17 cellular contexts compared by ENCODE assay signal in the genomic region with DNA sequence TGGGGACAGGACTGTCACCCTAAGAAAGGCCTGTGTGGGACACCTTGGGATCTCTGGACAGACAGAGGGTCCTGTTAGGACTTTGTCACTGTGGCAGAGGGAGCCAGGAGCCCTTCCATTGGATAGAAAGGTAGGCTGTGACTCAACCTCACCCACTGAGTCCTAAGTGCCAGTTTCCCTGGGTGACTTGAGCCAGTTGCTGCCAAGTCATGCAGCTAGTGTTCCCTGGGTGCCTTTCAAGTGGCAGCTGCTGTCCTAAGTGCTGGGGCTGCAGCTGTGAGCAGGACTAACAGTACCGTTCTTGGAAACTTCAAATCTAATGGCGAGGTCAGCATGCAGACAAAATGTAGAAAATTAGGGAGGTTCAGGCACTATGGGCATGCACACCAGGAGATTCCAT.
A peak's percentile ranks its signal among the peaks of the same experiment; 100 is the strongest.
DNase-seq lines count a peak whose midpoint lies in the region; ATAC-seq and TF ChIP-seq lines count a peak whose summit lies in the region.
"Had no signal": no experiment of that assay in that cellular context is flagged by ENCODE, and none has a peak within 500 bp of the region (broad histone marks: within the 10 kb centered on the region; RNA-seq: fewer than 3 reads in every experiment).

No MANE protein-coding gene starts in this region.

- H3K9me3 ChIP-seq in right atrium auricular region (no peaks in the 10 kb centered on the region), SJSA1 (replicated peaks) (no peaks in the 10 kb centered on the region)

- H3K36me3 Mint-ChIP-seq in nephron progenitor cell (ENCODE audit: low read depth), result no peaks in the 10 kb centered on the region

- H3K27ac ChIP-seq in right atrium auricular region, result no peak overlapping the region
- peak overlapping the region; percentile 86 for H3K27ac ChIP-seq in SJSA1

- peak overlapping the region; percentile 47 for H3K27ac Mint-ChIP-seq in nephron progenitor cell
- H3K27ac Mint-ChIP-seq: CD4-positive, alpha-beta T cell had no signal

- H3K36me3 ChIP-seq in right atrium auricular region (no peaks in the 10 kb centered on the region), SJSA1 (no peaks in the 10 kb centered on the region)

- ATAC-seq in Right ventricle myocardium superior (ENCODE audit: poor library complexity), result peak; percentile 45
- ATAC-seq: HepG2 had no signal

- H3K4me3 ChIP-seq in right atrium auricular region (no peak overlapping the region), SJSA1 (no peak overlapping the region)

- intact Hi-C loops in Right ventricle myocardium superior (cut with DNase I), result no loop called here

- H3K4me3 Mint-ChIP-seq in nephron progenitor cell, result no peak overlapping the region
- H3K4me3 Mint-ChIP-seq: CD4-positive, alpha-beta T cell had no signal

- no peak for DNase-seq in Right ventricle myocardium superior
- no peak for DNase-seq in right atrium auricular region (ENCODE audit: low spot score)
- DNase-seq in SJSA1 (ENCODE audit: low read depth in 1 of 2, low spot score in 2 of 2), result no peak
- DNase-seq in nephron progenitor cell, result no peak
- no peak for DNase-seq in CD1c-positive myeloid dendritic cell (ENCODE audit: extremely low spot score)
- DNase-seq in pons (ENCODE audit: low spot score), result no peak
- DNase-seq in DMS153 treated with DMSO at 0.1 percent for 48 hours (lab: John Stamatoyannopoulos, UW; ENCODE audit: unreplicated experiment), result no peak
- DNase-seq: Calu3; CD4-positive, alpha-beta T cell; GF-D8; Karpas-422; MV-4-11; NCI-H1417 treated with DMSO at 0.1 percent for 48 hours; NCI-H2081; NCI-H446 treated with DMSO at 0.1 percent for 48 hours; SIG-M5 had no signal

- no peaks in the 10 kb centered on the region for H3K9me3 Mint-ChIP-seq in nephron progenitor cell
- H3K9me3 Mint-ChIP-seq: CD4-positive, alpha-beta T cell had no signal

- no peak for TF ChIP-seq CTCF in right atrium auricular region (IDR thresholded peaks at IDR 0.05)
- no peak for TF ChIP-seq CTCF in nephron progenitor cell (IDR thresholded peaks at IDR 0.05)

- H3K27me3 ChIP-seq in right atrium auricular region (no peaks in the 10 kb centered on the region), SJSA1 (replicated peaks) (no peaks in the 10 kb centered on the region)

- H3K4me1 ChIP-seq in right atrium auricular region (no peaks in the 10 kb centered on the region), SJSA1 (replicated peaks) (peaks cover 45% of the 10 kb centered on the region)

- peaks cover 9% of the 10 kb centered on the region for H3K27me3 Mint-ChIP-seq in nephron progenitor cell (ENCODE audit: low read depth, poor library complexity)

- H3K4me1 Mint-ChIP-seq in nephron progenitor cell, result peaks cover 28% of the 10 kb centered on the region
